Comparison of ENCODE assay signal across 23 cellular contexts in genomic region chr18:25815659-25816058, GRCh38.
DNase-seq lines count a peak whose midpoint lies in the region; ATAC-seq, FAIRE-seq and TF ChIP-seq lines count a peak whose summit lies in the region.
"Had no signal": no experiment of that assay in that cellular context is flagged by ENCODE, and none has a peak within 500 bp of the region (broad histone marks: within the 10 kb centered on the region; RNA-seq: fewer than 3 reads in every experiment).

No MANE protein-coding gene starts in this region.

- H3K27ac ChIP-seq in thymus (ENCODE audit: low read depth), result peak overlapping the region; percentile 8
- H3K27ac ChIP-seq: adrenal gland, cardiac muscle cell, SK-N-MC had no signal

- peak overlapping the region; percentile 3 for H3K4me3 Mint-ChIP-seq in activated T-helper 17 cell treated with anti-CD3 and anti-CD28 coated beads, Interleukin-2, amount 50 U/mL, for 72 hours
- no peak overlapping the region for H3K4me3 Mint-ChIP-seq in natural killer cell
- H3K4me3 Mint-ChIP-seq: stimulated activated memory B cell treated with anti-CD40 and anti-IgM and Interleukin-4, amounts not matched to agents 10 μg/mL and 1 μg/mL and 100 μg/mL, for 72 hours; WTC11 had no signal

- H3K4me1 Mint-ChIP-seq in activated T-helper 17 cell treated with anti-CD3 and anti-CD28 coated beads, Interleukin-2, amount 50 U/mL, for 72 hours, result peaks cover 9% of the 10 kb centered on the region
- H3K4me1 Mint-ChIP-seq in natural killer cell, result peaks cover 10 to 19% of the 10 kb centered on the region in 2 donors

- FAIRE-seq in GM19239 (lab: Jason Lieb, UNC), result no peak
- FAIRE-seq: endothelial cell of umbilical vein, GM12892 had no signal

- H3K27me3 ChIP-seq in thymus (ENCODE audit: control insufficient read depth, insufficient read depth) (no peaks in the 10 kb centered on the region), MG63 (no peaks in the 10 kb centered on the region)
- H3K27me3 ChIP-seq: adrenal gland, cardiac muscle cell had no signal

- H3K36me3 Mint-ChIP-seq in activated T-helper 17 cell treated with anti-CD3 and anti-CD28 coated beads, Interleukin-2, amount 50 U/mL, for 72 hours (ENCODE audit: low read depth), result no peaks in the 10 kb centered on the region
- H3K36me3 Mint-ChIP-seq in natural killer cell, result no peaks in the 10 kb centered on the region
- H3K36me3 Mint-ChIP-seq: CD8-positive, alpha-beta memory T cell; naive thymus-derived CD4-positive, alpha-beta T cell; stimulated activated memory B cell treated with anti-CD40 and anti-IgM and Interleukin-4, amounts not matched to agents 10 μg/mL and 1 μg/mL and 100 μg/mL, for 72 hours; WTC11 had no signal

- intact Hi-C loops in natural killer cell (cut with micrococcal nuclease), result no loop called here

- H3K9me3 Mint-ChIP-seq in activated T-helper 17 cell treated with anti-CD3 and anti-CD28 coated beads, Interleukin-2, amount 50 U/mL, for 72 hours, result no peaks in the 10 kb centered on the region
- no peaks in the 10 kb centered on the region for H3K9me3 Mint-ChIP-seq in natural killer cell
- H3K9me3 Mint-ChIP-seq: CD8-positive, alpha-beta memory T cell; stimulated activated memory B cell treated with anti-CD40 and anti-IgM and Interleukin-4, amounts not matched to agents 10 μg/mL and 1 μg/mL and 100 μg/mL, for 72 hours; WTC11 had no signal

- H3K27me3 Mint-ChIP-seq in activated T-helper 17 cell treated with anti-CD3 and anti-CD28 coated beads, Interleukin-2, amount 50 U/mL, for 72 hours, result peaks cover 5% of the 10 kb centered on the region
- H3K27me3 Mint-ChIP-seq in natural killer cell (ENCODE audit: low read depth in 2 of 2), result peaks cover 3 to 6% of the 10 kb centered on the region in 2 donors

- H3K36me3 ChIP-seq in thymus (ENCODE audit: control insufficient read depth, insufficient read depth), result no peaks in the 10 kb centered on the region
- H3K36me3 ChIP-seq in MG63, result no peaks in the 10 kb centered on the region
- H3K36me3 ChIP-seq: adrenal gland, cardiac muscle cell had no signal

- H3K9me3 ChIP-seq in thymus (ENCODE audit: control insufficient read depth), result no peaks in the 10 kb centered on the region
- H3K9me3 ChIP-seq in MG63, result no peaks in the 10 kb centered on the region
- H3K9me3 ChIP-seq: adrenal gland had no signal

- TF ChIP-seq CTCF in natural killer cell (IDR thresholded peaks at IDR 0.05), result no peak

- peak overlapping the region; percentile 18 for H3K27ac Mint-ChIP-seq in activated T-helper 17 cell treated with anti-CD3 and anti-CD28 coated beads, Interleukin-2, amount 50 U/mL, for 72 hours
- H3K27ac Mint-ChIP-seq in natural killer cell, result peak overlapping the region; percentile 21 to 32
- H3K27ac Mint-ChIP-seq: progenitor cell of endocrine pancreas; stimulated activated memory B cell treated with anti-CD40 and anti-IgM and Interleukin-4, amounts not matched to agents 10 μg/mL and 1 μg/mL and 100 μg/mL, for 72 hours; WTC11 had no signal

- DNase-seq in HT1080 (ENCODE audit: low read depth) (peak; percentile 3), natural killer cell (no peak), MG63 (no peak), GM19239 (ENCODE audit: insufficient read length, low spot score) (no peak)
- DNase-seq: activated CD4-positive, alpha-beta T cell treated with anti-CD3 and anti-CD28 coated beads, Interleukin-2, amount 50 U/mL, for 48 hours; activated effector memory CD4-positive, alpha-beta T cell treated with anti-CD3 and anti-CD28 coated beads, Interleukin-2, amount 50 U/mL, for 16 hours; adrenal gland; CD8-positive, alpha-beta memory T cell; dermis blood vessel endothelial cell; mesendoderm; naive thymus-derived CD4-positive, alpha-beta T cell; NCI-H446 treated with DMSO at 0.1 percent for 48 hours; NK-92 treated with Interleukin-12 subunit alpha and Interleukin-12 subunit beta, amount 100 ng/mL, for 24 hours had no signal

- H3K4me1 ChIP-seq in thymus (ENCODE audit: control insufficient read depth, insufficient read depth, low read length), result no peaks in the 10 kb centered on the region
- H3K4me1 ChIP-seq: adrenal gland had no signal

- H3K4me3 ChIP-seq in thymus (ENCODE audit: low read length) (no peak overlapping the region), MG63 (no peak overlapping the region)
- H3K4me3 ChIP-seq: adrenal gland, cardiac muscle cell, SK-N-MC had no signal

- ATAC-seq in activated T-helper 17 cell treated with anti-CD3 and anti-CD28 coated beads, Interleukin-2, amount 50 U/mL, for 72 hours (replicated peaks), result no peak
- ATAC-seq in natural killer cell (no peak), HG03135 (IDR thresholded peaks at IDR 0.05; ENCODE audit: unreplicated experiment) (no peak)
- ATAC-seq: naive thymus-derived CD4-positive, alpha-beta T cell; stimulated activated memory B cell treated with anti-CD40 and anti-IgM and Interleukin-4, amounts not matched to agents 10 μg/mL and 1 μg/mL and 100 μg/mL, for 72 hours; WTC11 had no signal

- 90% methylated on average over 3 of the region's 3 CpGs for WGBS in thymus
